In genomic region chr4:182320580-182320979, GRCh38 we compare ENCODE assay signal across 27 cellular contexts.
"Had no signal": no experiment of that assay in that cellular context is flagged by ENCODE, and none has a peak within 500 bp of the region (broad histone marks: within the 10 kb centered on the region; RNA-seq: fewer than 3 reads in every experiment).

No MANE protein-coding gene starts in this region.

- DNase-seq: colonic mucosa; effector memory CD4-positive, alpha-beta T cell; erythroblast; esophagus squamous epithelium; foreskin melanocyte; glutamatergic neuron; heart right ventricle; hippocampal formation; islet precursor cell; kidney glomerular epithelial cell; left colon; lower lobe of right lung; natural killer cell; stimulated activated CD4-positive, alpha-beta T cell treated with anti-CD3 and anti-CD28 coated beads, Interleukin-2, amount 100 ng/mL, for 24 hours; stimulated activated CD4-positive, alpha-beta T cell treated with anti-CD3 and anti-CD28 coated beads, Interleukin-4, amount 100 ng/mL, for 24 hours; stimulated activated naive CD4-positive, alpha-beta T cell treated with Interleukin-2 at 50 U/mL for 16 hours; stomach; thyroid gland; trophoblast cell had no signal

- H3K4me3 Mint-ChIP-seq: dendritic cell treated with granulocyte-macrophage colony-stimulating factor and Interleukin-4, amounts not matched to agents 40 ng/mL and 50 ng/mL, for 4 days; natural killer cell; neural crest cell; stimulated activated effector memory CD8-positive, alpha-beta T cell treated with anti-CD3 and anti-CD28 coated beads, Interleukin-12 subunit alpha, Interleukin-12 subunit beta, amount 100 ng/mL, for 72 hours had no signal

- H3K4me1 Mint-ChIP-seq: stimulated activated effector memory CD8-positive, alpha-beta T cell treated with anti-CD3 and anti-CD28 coated beads, Interleukin-12 subunit alpha, Interleukin-12 subunit beta, amount 100 ng/mL, for 72 hours had no signal

- H3K36me3 ChIP-seq: colonic mucosa, esophagus squamous epithelium, heart right ventricle, lower lobe of right lung, neutrophil, stomach, thyroid gland had no signal

- H3K4me1 ChIP-seq: colonic mucosa, esophagus squamous epithelium, lower lobe of right lung, parathyroid adenoma, stomach, thyroid gland had no signal

- H3K79me2 ChIP-seq: parathyroid adenoma had no signal

- ATAC-seq: heart right ventricle; left colon; lower lobe of right lung; sciatic nerve; stimulated activated effector memory CD8-positive, alpha-beta T cell treated with anti-CD3 and anti-CD28 coated beads, Interleukin-12 subunit alpha, Interleukin-12 subunit beta, amount 100 ng/mL, for 72 hours had no signal

- FAIRE-seq: endometrium had no signal

- H2AFZ ChIP-seq: parathyroid adenoma had no signal

- H3K9me3 ChIP-seq: colonic mucosa, esophagus squamous epithelium, neutrophil, thyroid gland had no signal

- H3K9ac ChIP-seq: parathyroid adenoma had no signal

- H3K4me3 ChIP-seq: colonic mucosa, esophagus squamous epithelium, heart right ventricle, lower lobe of right lung, stomach, thyroid gland had no signal

- H3K27ac ChIP-seq: colonic mucosa, esophagus squamous epithelium, heart right ventricle, lower lobe of right lung, neutrophil, parathyroid adenoma, stomach, thyroid gland had no signal

- H3K36me3 Mint-ChIP-seq: stimulated activated effector memory CD8-positive, alpha-beta T cell treated with anti-CD3 and anti-CD28 coated beads, Interleukin-12 subunit alpha, Interleukin-12 subunit beta, amount 100 ng/mL, for 72 hours had no signal

- H3K27ac Mint-ChIP-seq: dendritic cell treated with granulocyte-macrophage colony-stimulating factor and Interleukin-4, amounts not matched to agents 40 ng/mL and 50 ng/mL, for 4 days; progenitor cell of endocrine pancreas; stimulated activated effector memory CD8-positive, alpha-beta T cell treated with anti-CD3 and anti-CD28 coated beads, Interleukin-12 subunit alpha, Interleukin-12 subunit beta, amount 100 ng/mL, for 72 hours had no signal

- H3K27me3 ChIP-seq: colonic mucosa, esophagus squamous epithelium, heart right ventricle, neutrophil, stomach, thyroid gland had no signal

- H3K27me3 Mint-ChIP-seq: dendritic cell treated with granulocyte-macrophage colony-stimulating factor and Interleukin-4, amounts not matched to agents 40 ng/mL and 50 ng/mL, for 4 days; progenitor cell of endocrine pancreas had no signal
